12 cellular contexts compared by ENCODE assay signal in the genomic region with DNA sequence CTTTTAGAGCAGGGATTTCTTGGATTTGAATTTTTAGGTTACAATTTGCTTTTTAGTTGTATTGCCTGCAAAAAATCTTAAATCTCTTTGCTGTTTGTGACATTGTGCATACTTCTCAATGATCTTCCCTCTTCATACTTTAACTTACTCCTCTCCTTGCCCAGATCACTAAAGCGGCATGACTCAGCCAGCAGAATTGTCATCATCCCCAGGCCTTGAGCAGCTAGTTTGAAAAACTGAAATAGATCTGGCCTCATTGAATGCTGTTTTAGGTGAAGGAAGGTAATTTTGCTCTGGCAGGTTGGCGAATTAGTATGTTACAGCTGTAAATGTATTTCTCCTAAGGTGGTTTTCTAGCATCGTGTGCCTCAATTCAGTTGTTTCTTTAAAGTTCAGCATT.
DNase-seq lines count a peak whose midpoint lies in the region; ATAC-seq and TF ChIP-seq lines count a peak whose summit lies in the region.
"Had no signal": no experiment of that assay in that cellular context is flagged by ENCODE, and none has a peak within 500 bp of the region (broad histone marks: within the 10 kb centered on the region; RNA-seq: fewer than 3 reads in every experiment).

No MANE protein-coding gene starts in this region.

- H3K4me1 ChIP-seq in left ventricle myocardium inferior (peaks cover 99% of the 10 kb centered on the region), heart left ventricle (peaks cover 0 to 91% (median 32%) of the 10 kb centered on the region in 12 donors)

- no peaks in the 10 kb centered on the region for H3K27me3 Mint-ChIP-seq in WTC11 (ENCODE audit: low read depth)
- H3K27me3 Mint-ChIP-seq: B cell had no signal

- H3K9me3 ChIP-seq in left ventricle myocardium inferior (replicated peaks) = no peaks in the 10 kb centered on the region
- no peaks in the 10 kb centered on the region for H3K9me3 ChIP-seq in heart left ventricle

- in situ Hi-C loops in brain microvascular endothelial cell (cut with HindIII; ENCODE audit: low pct_ligation_motif_present, low sequenced_read_pairs) = no loop called here

- no peaks in the 10 kb centered on the region for H3K9me3 Mint-ChIP-seq in WTC11
- H3K9me3 Mint-ChIP-seq: CD4-positive, alpha-beta T cell had no signal

- no peaks in the 10 kb centered on the region for H3K36me3 ChIP-seq in left ventricle myocardium inferior
- peaks cover 0 to 11% (median 0%) of the 10 kb centered on the region in 9 donors for H3K36me3 ChIP-seq in heart left ventricle
- H3K36me3 ChIP-seq in brain microvascular endothelial cell (replicated peaks) = no peaks in the 10 kb centered on the region

- intact Hi-C loops in left ventricle myocardium inferior (cut with micrococcal nuclease) = no loop called here
- intact Hi-C loops in heart left ventricle (cut with DNase I) = no loop called here

- H3K4me1 Mint-ChIP-seq in WTC11 = peaks cover 42% of the 10 kb centered on the region
- H3K4me1 Mint-ChIP-seq: B cell had no signal

- no peak for ATAC-seq in heart left ventricle
- ATAC-seq in WTC11 = no peak

- 65 to 71% (median 70%) methylated on average over 3 of the region's 3 CpGs for WGBS in heart left ventricle, 4 donors

- DNase-seq in left ventricle myocardium inferior (no peak), heart left ventricle (no peak), WTC11 (ENCODE audit: low spot score) (no peak), islet precursor cell (peak; percentile 70), HuH-7.5 (ENCODE audit: low spot score) (no peak), brain microvascular endothelial cell (no peak)
- no peak for DNase-seq in activated effector memory CD4-positive, alpha-beta T cell treated with Interleukin-2 at 50 U/mL for 16 hours
- DNase-seq: C1 segment of cervical spinal cord; CD4-positive, alpha-beta T cell; DMS53 had no signal

- no peak for TF ChIP-seq CTCF in left ventricle myocardium inferior (IDR thresholded peaks at IDR 0.05; ENCODE audit: borderline replicate concordance)
- no peak for TF ChIP-seq CTCF in heart left ventricle (IDR thresholded peaks at IDR 0.05)
- no peak for TF ChIP-seq CTCF in WTC11 (IDR thresholded peaks at IDR 0.05)
- TF ChIP-seq CTCF in brain microvascular endothelial cell (IDR thresholded peaks at IDR 0.05; ENCODE audit: low read depth, low read length, missing control alignments) = no peak

- peak overlapping the region; percentile 82 for H3K27ac Mint-ChIP-seq in WTC11
- H3K27ac Mint-ChIP-seq: B cell; CD4-positive, alpha-beta T cell had no signal

- CTCF ChIA-PET in WTC11 (lab: Charles Lee) = no interaction called here

- H3K4me3 ChIP-seq in left ventricle myocardium inferior (peak overlapping the region; percentile 10), heart left ventricle (no peak overlapping the region), brain microvascular endothelial cell (ENCODE audit: low read depth, low read length) (no peak overlapping the region)

- peak overlapping the region; percentile 67 for H3K27ac ChIP-seq in left ventricle myocardium inferior (replicated peaks)
- peak overlapping the region in 3 of 12 donors; percentile 15 to 31 (median 20) for H3K27ac ChIP-seq in heart left ventricle
- H3K27ac ChIP-seq in brain microvascular endothelial cell = no peak overlapping the region
- H3K27ac ChIP-seq: HL-60 had no signal

- no peak overlapping the region for H3K4me3 Mint-ChIP-seq in WTC11
- H3K4me3 Mint-ChIP-seq: B cell; CD4-positive, alpha-beta T cell had no signal

- POLR2A ChIA-PET in WTC11 (lab: Charles Lee) = interaction anchor here (0.6 kb wide), 1 partner anchor 26 kb away, joined by 4 read pairs; no protein-coding TSS in a partner anchor

- H3K27me3 ChIP-seq in left ventricle myocardium inferior (ENCODE audit: low read depth) (no peaks in the 10 kb centered on the region), heart left ventricle (no peaks in the 10 kb centered on the region), brain microvascular endothelial cell (replicated peaks) (no peaks in the 10 kb centered on the region)

- no peak for TF ChIP-seq POLR2A in heart left ventricle (IDR thresholded peaks at IDR 0.05)

- no peaks in the 10 kb centered on the region for H3K36me3 Mint-ChIP-seq in WTC11

TF ChIP-seq in WTC11, 78 proteins besides CTCF, POLR2A, EP300 and RAD21:
- TF ChIP-seq PRRX2 (CRISPR knock-in tag; IDR thresholded peaks at IDR 0.05) (no peak), FOXP1 (CRISPR knock-in tag; IDR thresholded peaks at IDR 0.05; ENCODE audit: borderline replicate concordance) (no peak), ZNF416 (CRISPR knock-in tag; IDR thresholded peaks at IDR 0.05) (no peak), RELA (CRISPR knock-in tag; IDR thresholded peaks at IDR 0.05; ENCODE audit: borderline replicate concordance) (no peak), ZBTB21 (CRISPR knock-in tag; IDR thresholded peaks at IDR 0.05; ENCODE audit: borderline replicate concordance) (no peak), NFATC4 (CRISPR knock-in tag; IDR thresholded peaks at IDR 0.05) (no peak), EMX1 (CRISPR knock-in tag; IDR thresholded peaks at IDR 0.05) (no peak), TEAD4 (CRISPR knock-in tag; IDR thresholded peaks at IDR 0.05) (no peak), KAT7 (CRISPR knock-in tag; IDR thresholded peaks at IDR 0.05; ENCODE audit: borderline replicate concordance) (no peak), ELF4 (CRISPR knock-in tag; IDR thresholded peaks at IDR 0.05; ENCODE audit: low read depth) (no peak), HMGA2 (CRISPR knock-in tag; IDR thresholded peaks at IDR 0.05) (no peak)
